ENCODE assay signal across 33 cellular contexts in the genomic region with DNA sequence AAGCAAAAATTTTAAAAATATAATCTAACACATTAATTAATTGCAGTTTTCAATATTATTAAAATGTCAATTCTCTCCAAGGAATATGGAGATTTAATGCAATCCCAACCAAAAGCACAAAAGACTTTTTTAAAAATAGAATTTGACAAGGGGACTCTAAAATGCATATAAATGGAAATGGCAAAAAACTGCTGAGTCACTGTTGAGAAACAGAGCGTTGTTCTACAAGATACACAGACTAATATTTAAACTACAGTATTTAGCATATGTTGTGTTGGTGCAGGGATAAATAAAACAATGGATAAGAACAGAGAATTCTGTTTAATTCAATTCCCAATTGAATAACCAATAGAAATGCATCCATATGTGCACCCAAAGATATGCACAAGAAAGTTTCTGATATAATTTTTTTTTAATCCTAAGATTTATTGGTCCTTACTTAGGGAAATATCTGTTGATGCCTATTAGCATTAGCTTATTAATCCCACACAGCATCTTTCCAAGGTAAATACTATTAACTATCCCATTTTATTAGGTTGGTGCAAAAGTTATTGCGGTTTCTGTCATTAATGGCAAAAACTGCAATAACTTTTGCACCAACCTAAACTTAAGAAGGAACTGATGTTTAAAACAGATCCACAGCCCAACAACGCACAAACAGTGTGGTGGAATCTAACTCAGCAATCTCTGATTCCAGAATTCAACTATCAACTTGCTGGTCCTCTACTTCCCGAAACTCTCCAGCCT.
DNase-seq lines count a peak whose midpoint lies in the region; ATAC-seq and TF ChIP-seq lines count a peak whose summit lies in the region.
"Had no signal": no experiment of that assay in that cellular context is flagged by ENCODE, and none has a peak within 500 bp of the region (broad histone marks: within the 10 kb centered on the region; RNA-seq: fewer than 3 reads in every experiment).

No MANE protein-coding gene starts in this region.

- no peaks in the 10 kb centered on the region for H4K20me1 ChIP-seq in GM23338 (replicated peaks; ENCODE audit: insufficient read depth)
- H4K20me1 ChIP-seq: BLaER1 treated with 17β-estradiol and CSF1 and Interleukin-3, amounts not matched to agents 10 nM and 100 nM had no signal

- no peaks in the 10 kb centered on the region for H3K27me3 ChIP-seq in GM23338 (ENCODE audit: insufficient read depth)
- H3K27me3 ChIP-seq in mesenchymal stem cell (ENCODE audit: control insufficient read depth in 1 of 2, insufficient read depth in 1 of 2, low read length in 2 of 2), result no peaks in the 10 kb centered on the region
- H3K27me3 ChIP-seq: BLaER1 treated with 17β-estradiol and CSF1 and Interleukin-3, amounts not matched to agents 10 nM and 100 nM; breast epithelium; colonic mucosa; foreskin keratinocyte; neutrophil; sigmoid colon; thyroid gland; vagina had no signal

- no peak overlapping the region for H2AK5ac ChIP-seq in mesenchymal stem cell (ENCODE audit: low read length, severe bottlenecking)

- H3K36me3 ChIP-seq in GM23338 (ENCODE audit: insufficient read depth), result no peaks in the 10 kb centered on the region
- H3K36me3 ChIP-seq in mesenchymal stem cell (ENCODE audit: control insufficient read depth in 1 of 2, insufficient read depth in 2 of 2, low read depth in 1 of 2, low read length in 2 of 2), result no peaks in the 10 kb centered on the region
- H3K36me3 ChIP-seq: BLaER1 treated with 17β-estradiol and CSF1 and Interleukin-3, amounts not matched to agents 10 nM and 100 nM; breast epithelium; colonic mucosa; neutrophil; sigmoid colon; thyroid gland; vagina had no signal

- no peak overlapping the region for H3K4me3 ChIP-seq in GM23338
- no peak overlapping the region for H3K4me3 ChIP-seq in choroid plexus epithelial cell (ENCODE audit: low read depth, low read length)
- no peak overlapping the region for H3K4me3 ChIP-seq in mesenchymal stem cell (ENCODE audit: insufficient read depth in 1 of 2, low read depth in 1 of 2, low read length in 2 of 2)
- H3K4me3 ChIP-seq: BLaER1 treated with 17β-estradiol and CSF1 and Interleukin-3, amounts not matched to agents 10 nM and 100 nM; breast epithelium; colonic mucosa; sigmoid colon; thyroid gland; vagina had no signal

- no peak overlapping the region for H3K4me2 ChIP-seq in GM23338
- H3K4me2 ChIP-seq in mesenchymal stem cell (ENCODE audit: low read length, poor library complexity, severe bottlenecking), result no peak overlapping the region
- H3K4me2 ChIP-seq: BLaER1 treated with 17β-estradiol and CSF1 and Interleukin-3, amounts not matched to agents 10 nM and 100 nM had no signal

- H3K79me1 ChIP-seq in mesenchymal stem cell (replicated peaks; ENCODE audit: low read length, poor library complexity, severe bottlenecking), result no peaks in the 10 kb centered on the region

- H3K23ac ChIP-seq in mesenchymal stem cell (ENCODE audit: low read length in 2 of 2), result no peak overlapping the region

- H2AFZ ChIP-seq in GM23338 (no peak overlapping the region), mesenchymal stem cell (ENCODE audit: low read depth, low read length) (no peak overlapping the region)

- H3K27ac Mint-ChIP-seq in GM23338, result peak overlapping the region; percentile 85; the same call in 1 of the 2 replicates
- H3K27ac Mint-ChIP-seq: activated CD4-positive, alpha-beta T cell treated with anti-CD3 and anti-CD28 coated beads, Interleukin-2, amount 10 ng/mL, durations not matched to agents 7 days and 5 days; activated naive CD4-positive, alpha-beta T cell treated with anti-CD3 and anti-CD28 coated beads, Interleukin-2, amount 50 U/mL, for 72 hours; mesothelial cell of epicardium; T-cell; WTC11 had no signal

- H3K36me3 Mint-ChIP-seq in GM23338 (ENCODE audit: low read depth), result no peaks in the 10 kb centered on the region
- H3K36me3 Mint-ChIP-seq: activated naive CD4-positive, alpha-beta T cell treated with anti-CD3 and anti-CD28 coated beads, Interleukin-2, amount 50 U/mL, for 72 hours; mesothelial cell of epicardium; T-cell; WTC11 had no signal

- 97% methylated on average over 3 of the region's 4 CpGs for WGBS in mesenchymal stem cell

- H3K4me1 ChIP-seq in GM23338 (ENCODE audit: insufficient read depth) (no peaks in the 10 kb centered on the region), mesenchymal stem cell (ENCODE audit: control insufficient read depth, insufficient read depth, low read depth, low read length) (peaks cover 2% of the 10 kb centered on the region)
- H3K4me1 ChIP-seq: breast epithelium, colonic mucosa, foreskin keratinocyte, sigmoid colon, thyroid gland, vagina had no signal

- H2BK12ac ChIP-seq in mesenchymal stem cell (ENCODE audit: low read length in 2 of 2), result no peak overlapping the region

- no peak overlapping the region for H2BK5ac ChIP-seq in mesenchymal stem cell (ENCODE audit: low read depth, low read length, poor library complexity, severe bottlenecking)

- no peak overlapping the region for H3K9ac ChIP-seq in mesenchymal stem cell (ENCODE audit: low read length)
- H3K9ac ChIP-seq: BLaER1 treated with 17β-estradiol and CSF1 and Interleukin-3, amounts not matched to agents 10 nM and 100 nM had no signal

- DNase-seq in GM23338 (ENCODE audit: low spot score) (no peak), NCI-H460 (ENCODE audit: extremely low read depth, low read depth) (peak; percentile 35), choroid plexus epithelial cell (ENCODE audit: low read depth) (peak; percentile 50), mesenchymal stem cell (peak; percentile 37), NCI-H2227 (lab: John Stamatoyannopoulos, UW; ENCODE audit: unreplicated experiment) (no peak)
- DNase-seq: activated CD4-positive, alpha-beta T cell treated with anti-CD3 and anti-CD28 coated beads, Interleukin-2, amount 10 ng/mL, durations not matched to agents 7 days and 5 days; activated effector memory CD4-positive, alpha-beta T cell treated with Interleukin-2 at 50 U/mL for 16 hours; anterior cingulate cortex; colonic mucosa; effector CD8-positive, alpha-beta T cell; foreskin keratinocyte; head of caudate nucleus; KG1; kidney; left ventricle myocardium superior; MM.1S; NCI-H1436; NCI-H2107; NCI-H774; sigmoid colon; stimulated activated CD4-positive, alpha-beta T cell treated with anti-CD3 and anti-CD28 coated beads, Interleukin-4, amount 100 ng/mL, for 24 hours; T-cell; thyroid gland had no signal

- no peak overlapping the region for H3K14ac ChIP-seq in mesenchymal stem cell (ENCODE audit: low read length in 2 of 2)

- no peak overlapping the region for H3K4me3 Mint-ChIP-seq in GM23338
- H3K4me3 Mint-ChIP-seq: activated CD4-positive, alpha-beta T cell treated with anti-CD3 and anti-CD28 coated beads, Interleukin-2, amount 10 ng/mL, durations not matched to agents 7 days and 5 days; mesothelial cell of epicardium; T-cell; WTC11 had no signal

- peaks cover 9% of the 10 kb centered on the region; the same call in 2 of the 3 replicates for H3K4me1 Mint-ChIP-seq in GM23338
- H3K4me1 Mint-ChIP-seq: activated CD4-positive, alpha-beta T cell treated with anti-CD3 and anti-CD28 coated beads, Interleukin-2, amount 10 ng/mL, durations not matched to agents 7 days and 5 days; mesothelial cell of epicardium; T-cell had no signal

- no peaks in the 10 kb centered on the region; the same call in 1 of the 2 replicates for H3K9me2 ChIP-seq in GM23338 (ENCODE audit: insufficient read depth)

- H3K27ac ChIP-seq in GM23338 (ENCODE audit: low read depth) (no peak overlapping the region), mesenchymal stem cell (ENCODE audit: low read length, poor library complexity, severe bottlenecking) (no peak overlapping the region)
- H3K27ac ChIP-seq: breast epithelium, colonic mucosa, epithelial cell of prostate, foreskin keratinocyte, neutrophil, sigmoid colon, thyroid gland, vagina had no signal

- no peak overlapping the region for H2BK15ac ChIP-seq in mesenchymal stem cell (ENCODE audit: low read depth, poor library complexity, severe bottlenecking)

- H3K18ac ChIP-seq in mesenchymal stem cell (ENCODE audit: low read depth in 1 of 2, low read length in 2 of 2), result no peak overlapping the region

- no peak overlapping the region for H3K4ac ChIP-seq in mesenchymal stem cell (ENCODE audit: low read depth in 1 of 2, low read length in 2 of 2)

- ATAC-seq in GM23338 (no peak), GM19351 (IDR thresholded peaks at IDR 0.05; ENCODE audit: unreplicated experiment) (no peak), GM21423 (IDR thresholded peaks at IDR 0.05; ENCODE audit: unreplicated experiment) (no peak)
- ATAC-seq: activated naive CD4-positive, alpha-beta T cell treated with anti-CD3 and anti-CD28 coated beads, Interleukin-2, amount 50 U/mL, for 72 hours; foreskin keratinocyte; left ventricle myocardium superior; T-cell; WTC11 had no signal

- no peak overlapping the region for H4K91ac ChIP-seq in mesenchymal stem cell (ENCODE audit: low read length)

- no peaks in the 10 kb centered on the region for H3K79me2 ChIP-seq in GM23338 (replicated peaks; ENCODE audit: insufficient read depth)

- TF ChIP-seq CTCF in GM23338 (conservative IDR thresholded peaks at IDR 0.05; ENCODE audit: low read depth in 2 of 2), result no peak
- TF ChIP-seq CTCF in choroid plexus epithelial cell (conservative IDR thresholded peaks at IDR 0.05; ENCODE audit: low read depth, low read length), result no peak

- no peaks in the 10 kb centered on the region for H3K9me3 ChIP-seq in mesenchymal stem cell (ENCODE audit: control insufficient read depth, low read length)
- H3K9me3 ChIP-seq: breast epithelium, colonic mucosa, neutrophil, sigmoid colon, thyroid gland, vagina had no signal

- no peak overlapping the region for H2BK120ac ChIP-seq in mesenchymal stem cell (ENCODE audit: low read depth, low read length)

- H3K27me3 Mint-ChIP-seq in GM23338 (ENCODE audit: insufficient read depth, low read depth, poor library complexity), result peaks cover 6% of the 10 kb centered on the region
- H3K27me3 Mint-ChIP-seq: activated CD4-positive, alpha-beta T cell treated with anti-CD3 and anti-CD28 coated beads, Interleukin-2, amount 10 ng/mL, durations not matched to agents 7 days and 5 days; T-cell had no signal

- H3F3A ChIP-seq in GM23338 (replicated peaks; ENCODE audit: low read depth), result no peaks in the 10 kb centered on the region

- no peak overlapping the region for H4K8ac ChIP-seq in mesenchymal stem cell (ENCODE audit: low read length)

- H3K9me3 Mint-ChIP-seq in GM23338, result no peaks in the 10 kb centered on the region
- H3K9me3 Mint-ChIP-seq: activated CD4-positive, alpha-beta T cell treated with anti-CD3 and anti-CD28 coated beads, Interleukin-2, amount 10 ng/mL, durations not matched to agents 7 days and 5 days had no signal

TF ChIP-seq in GM23338, 12 proteins besides CTCF, POLR2A, EP300 and RAD21 (continues in another document):
- TF ChIP-seq STAT1 (IDR thresholded peaks at IDR 0.05; ENCODE audit: unreplicated experiment) (no peak), POLR2AphosphoS5 (IDR thresholded peaks at IDR 0.05; ENCODE audit: low read depth) (no peak)

Comparison
In these comparisons a context has a peak if more than half of its experiments do, and no peak if none do; other contexts are left out.
1. DNase-seq: peak in NCI-H460 (single experiment), choroid plexus epithelial cell (single experiment) and mesenchymal stem cell (single experiment); none in GM23338 (single experiment) and NCI-H2227 (single experiment).